ENCODE assay signal across 32 cellular contexts in the genomic region with DNA sequence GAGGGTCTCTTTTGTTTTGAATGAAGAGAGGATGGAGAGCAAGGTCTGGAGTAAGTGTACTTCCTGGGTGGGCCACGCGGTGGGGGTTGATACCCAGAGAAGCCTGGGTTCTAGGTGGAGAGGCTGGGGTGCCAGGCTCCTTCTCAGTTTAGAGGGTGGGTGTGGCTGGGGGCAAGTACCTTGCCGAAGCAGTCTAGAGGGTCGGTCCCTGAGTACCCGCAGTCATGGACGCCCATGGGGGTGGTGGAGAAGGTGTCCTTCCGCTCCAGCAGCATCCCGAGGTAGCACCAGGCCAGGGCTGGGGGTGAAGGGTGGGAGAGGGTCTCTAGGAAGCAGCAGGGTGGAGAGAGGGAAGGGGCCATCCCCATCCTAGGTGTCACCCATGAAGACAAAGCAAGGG. TPM values are rescaled to one million over a fixed set of nuclear protein-coding genes. Genes with fewer than 3 reads are reported as not detected.
"Had no signal": no experiment of that assay in that cellular context is flagged by ENCODE, and none has a peak within 500 bp of the region (broad histone marks: within the 10 kb centered on the region; RNA-seq: fewer than 3 reads in every experiment).

No MANE protein-coding gene starts in this region.

- DNase-seq: dorsolateral prefrontal cortex; effector CD4-positive, alpha-beta T cell; endodermal cell; foreskin fibroblast; heart left ventricle; left cardiac atrium; left lung; mesenchymal stem cell; mucosa of descending colon; naive B cell; ovary; posterior cingulate gyrus; right cardiac atrium; sigmoid colon; stimulated activated CD4-positive, alpha-beta T cell treated with anti-CD3 and anti-CD28 coated beads, Interleukin-15, amount 100 ng/mL, for 24 hours; stimulated activated CD4-positive, alpha-beta T cell treated with anti-CD3 and anti-CD28 coated beads, Interleukin-2, amount 100 ng/mL, for 48 hours; stimulated activated naive CD4-positive, alpha-beta T cell; stimulated activated naive CD8-positive, alpha-beta T cell treated with anti-CD3 and anti-CD28 coated beads, Interleukin-15, amount 100 ng/mL, for 72 hours; thyroid gland; trophoblast cell had no signal

- H3K27ac Mint-ChIP-seq: endodermal cell, mesothelial cell of epicardium, naive B cell had no signal

- H3K4me2 ChIP-seq: hepatocyte had no signal

- H3K4me3 Mint-ChIP-seq: endodermal cell; mesothelial cell of epicardium; naive B cell; natural killer cell treated with Interleukin-12 subunit alpha and Interleukin-12 subunit beta and Interleukin-15 and Interleukin-18, amount 100 ng/mL, for 72 hours; neural crest cell; stimulated activated naive CD8-positive, alpha-beta T cell treated with anti-CD3 and anti-CD28 coated beads, Interleukin-15, amount 100 ng/mL, for 72 hours had no signal

- H3K27me3 ChIP-seq: ovary, thyroid gland had no signal

- H3K36me3 ChIP-seq: gastroesophageal sphincter, heart left ventricle, left lung, ovary, sigmoid colon, thyroid gland had no signal

- H3K79me2 ChIP-seq: hepatocyte had no signal

- H2AFZ ChIP-seq: hepatocyte had no signal

- H3K27ac ChIP-seq: dorsolateral prefrontal cortex, epithelial cell of prostate, gastroesophageal sphincter, heart left ventricle, hepatocyte, left lung, ovary, psoas muscle, sigmoid colon, thyroid gland had no signal

- H3K4me1 ChIP-seq: gastroesophageal sphincter, heart left ventricle, left lung, psoas muscle, thyroid gland had no signal

- ATAC-seq: esophagus mucosa; gastroesophageal sphincter; heart left ventricle; left cardiac atrium; left lung; mucosa of descending colon; natural killer cell treated with Interleukin-12 subunit alpha and Interleukin-12 subunit beta and Interleukin-15 and Interleukin-18, amount 100 ng/mL, for 72 hours; psoas muscle; right cardiac atrium; stimulated activated naive CD8-positive, alpha-beta T cell treated with anti-CD3 and anti-CD28 coated beads, Interleukin-15, amount 100 ng/mL, for 72 hours had no signal

- H3K36me3 Mint-ChIP-seq: mesothelial cell of epicardium; natural killer cell treated with Interleukin-12 subunit alpha and Interleukin-12 subunit beta and Interleukin-15 and Interleukin-18, amount 100 ng/mL, for 72 hours had no signal

- H3K4me3 ChIP-seq: dorsolateral prefrontal cortex, gastroesophageal sphincter, heart left ventricle, hepatocyte, left lung, mucosa of descending colon, ovary, psoas muscle, sigmoid colon, thyroid gland had no signal

- H3K4me1 Mint-ChIP-seq: neural crest cell; stimulated activated naive CD8-positive, alpha-beta T cell treated with anti-CD3 and anti-CD28 coated beads, Interleukin-15, amount 100 ng/mL, for 72 hours had no signal

- H3K9me3 Mint-ChIP-seq: endodermal cell; mesothelial cell of epicardium; natural killer cell treated with Interleukin-12 subunit alpha and Interleukin-12 subunit beta and Interleukin-15 and Interleukin-18, amount 100 ng/mL, for 72 hours; neural crest cell; stimulated activated naive CD8-positive, alpha-beta T cell treated with anti-CD3 and anti-CD28 coated beads, Interleukin-15, amount 100 ng/mL, for 72 hours had no signal

- FAIRE-seq: colon, islet of Langerhans had no signal

- H3K27me3 Mint-ChIP-seq: natural killer cell treated with Interleukin-12 subunit alpha and Interleukin-12 subunit beta and Interleukin-15 and Interleukin-18, amount 100 ng/mL, for 72 hours; stimulated activated naive CD8-positive, alpha-beta T cell treated with anti-CD3 and anti-CD28 coated beads, Interleukin-15, amount 100 ng/mL, for 72 hours had no signal

- H3K9me3 ChIP-seq: mucosa of descending colon, ovary, sigmoid colon, thyroid gland had no signal

RNA-seq across cellular contexts. Expression of gene TTC22, which starts 14.3 kb away (rescaled TPM):
- total RNA-seq: lung microvascular endothelial cell, neural crest cell, skeletal muscle tissue had no signal
